Comparison of ENCODE assay signal across 20 cellular contexts in the genomic region with DNA sequence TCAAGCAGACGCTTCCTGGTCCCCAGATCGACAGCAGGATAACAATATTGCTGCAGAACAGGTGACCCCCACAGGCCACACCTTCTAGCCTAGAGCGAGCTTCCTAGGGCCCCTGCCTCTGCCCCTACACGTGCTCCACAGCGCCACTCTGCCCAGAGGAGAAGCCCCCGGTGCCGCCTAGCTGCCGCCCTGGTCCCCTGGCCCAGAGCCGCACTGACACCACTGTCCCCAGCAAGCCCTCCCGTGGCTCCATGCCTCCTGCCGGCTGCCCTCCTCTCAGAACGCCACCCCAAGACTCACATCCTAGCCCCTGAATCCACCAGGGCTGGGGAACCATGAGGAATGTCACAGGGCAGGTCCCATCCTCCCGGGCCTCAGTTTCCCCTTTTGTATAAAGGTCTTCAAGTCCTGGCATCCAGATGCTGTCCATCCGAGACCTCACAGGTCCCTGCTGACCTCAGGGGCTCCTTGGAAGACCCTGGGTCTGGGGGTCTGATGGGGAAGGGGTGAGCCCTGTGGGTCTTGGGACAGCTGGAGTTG.
"Had no signal": no experiment of that assay in that cellular context is flagged by ENCODE, and none has a peak within 500 bp of the region (broad histone marks: within the 10 kb centered on the region; RNA-seq: fewer than 3 reads in every experiment).

No MANE protein-coding gene starts in this region.

- H3K27ac ChIP-seq: esophagus squamous epithelium, heart right ventricle, neutrophil, parathyroid adenoma had no signal

- H3K9me3 Mint-ChIP-seq: activated naive CD4-positive, alpha-beta T cell treated with anti-CD3 and anti-CD28 coated beads, Interleukin-2, amount 50 U/mL, for 24 hours; stimulated activated naive CD8-positive, alpha-beta T cell treated with anti-CD3 and anti-CD28 coated beads, Interleukin-15, Interleukin-2, amounts not matched to agents 100 ng/mL and 50 ng/mL, for 24 hours had no signal

- H2AFZ ChIP-seq: parathyroid adenoma had no signal

- ATAC-seq: activated CD4-positive, CD25-positive, alpha-beta regulatory T cell treated with anti-CD3 and anti-CD28 coated beads, Interleukin-2, amount 50 U/mL, for 24 hours; left ventricle myocardium superior; mucosa of descending colon; naive thymus-derived CD4-positive, alpha-beta T cell had no signal

- DNase-seq: activated CD4-positive, alpha-beta T cell treated with anti-CD3 and anti-CD28 coated beads, Interleukin-2, amount 50 U/mL, for 1 hour; activated CD8-positive, alpha-beta memory T cell treated with anti-CD3 and anti-CD28 coated beads for 24 hours; activated CD8-positive, alpha-beta memory T cell treated with anti-CD3 and anti-CD28 coated beads, Interleukin-2, amount 50 U/mL, for 48 hours; activated gamma-delta T cell; activated T-cell treated with anti-CD3 and anti-CD28 coated beads, Interleukin-2, amount 50 U/mL, for 48 hours; cerebellar nuclear complex; dermis blood vessel endothelial cell; effector memory CD4-positive, alpha-beta T cell; esophagus squamous epithelium; heart right ventricle; left ventricle myocardium superior; mesenchymal stem cell; naive thymus-derived CD4-positive, alpha-beta T cell; T1000 had no signal

- H3K27ac Mint-ChIP-seq: activated naive CD4-positive, alpha-beta T cell treated with anti-CD3 and anti-CD28 coated beads, Interleukin-2, amount 50 U/mL, for 24 hours; stimulated activated naive CD8-positive, alpha-beta T cell treated with anti-CD3 and anti-CD28 coated beads, Interleukin-15, Interleukin-2, amounts not matched to agents 100 ng/mL and 50 ng/mL, for 24 hours had no signal

- H3K79me2 ChIP-seq: parathyroid adenoma had no signal

- H3K9me3 ChIP-seq: neutrophil had no signal

- H3K4me1 Mint-ChIP-seq: activated naive CD4-positive, alpha-beta T cell treated with anti-CD3 and anti-CD28 coated beads, Interleukin-2, amount 50 U/mL, for 24 hours; naive thymus-derived CD4-positive, alpha-beta T cell had no signal

- H3K4me1 ChIP-seq: heart right ventricle, parathyroid adenoma had no signal

- H3K4me3 ChIP-seq: esophagus squamous epithelium, heart right ventricle, mucosa of descending colon had no signal

- H3K36me3 ChIP-seq: neutrophil had no signal

- H3K9ac ChIP-seq: parathyroid adenoma had no signal

- H3K36me3 Mint-ChIP-seq: activated naive CD4-positive, alpha-beta T cell treated with anti-CD3 and anti-CD28 coated beads, Interleukin-2, amount 50 U/mL, for 24 hours had no signal

- H3K4me3 Mint-ChIP-seq: activated naive CD4-positive, alpha-beta T cell treated with anti-CD3 and anti-CD28 coated beads, Interleukin-2, amount 50 U/mL, for 24 hours; naive thymus-derived CD4-positive, alpha-beta T cell; stimulated activated naive CD8-positive, alpha-beta T cell treated with anti-CD3 and anti-CD28 coated beads, Interleukin-15, Interleukin-2, amounts not matched to agents 100 ng/mL and 50 ng/mL, for 24 hours had no signal

- H3K27me3 ChIP-seq: heart right ventricle had no signal
